In genomic region chr9:135939351-135940265, GRCh38 we compare ENCODE assay signal across 10 cellular contexts. TPM values are rescaled to one million over a fixed set of nuclear protein-coding genes. Genes with fewer than 3 reads are reported as not detected.
DNase-seq lines count a peak whose midpoint lies in the region; ATAC-seq and TF ChIP-seq lines count a peak whose summit lies in the region.
"Had no signal": no experiment of that assay in that cellular context is flagged by ENCODE, and none has a peak within 500 bp of the region (broad histone marks: within the 10 kb centered on the region; RNA-seq: fewer than 3 reads in every experiment).

No MANE protein-coding gene starts in this region.

- H3K4me1 Mint-ChIP-seq in CD4-positive, alpha-beta T cell (ENCODE audit: low read depth) = peaks cover 6% of the 10 kb centered on the region

- no peaks in the 10 kb centered on the region for H3K9me3 ChIP-seq in CD4-positive, alpha-beta T cell (ENCODE audit: control insufficient read depth, low read length)
- H3K9me3 ChIP-seq: colonic mucosa had no signal

- CTCF ChIA-PET in CD4-positive, alpha-beta T cell (lab: Charles Lee) = no interaction called here

- H3K27ac ChIP-seq in CD4-positive, alpha-beta T cell (ENCODE audit: low read depth, low read length) = peak overlapping the region; percentile 9
- H3K27ac ChIP-seq: colonic mucosa had no signal

- no peaks in the 10 kb centered on the region for H3K27me3 Mint-ChIP-seq in CD4-positive, alpha-beta T cell

- peak in 5 of 10 experiments; percentile 11 to 41 (median 26) for DNase-seq in CD4-positive, alpha-beta T cell
- DNase-seq in UCSD-AML1 (lab: John Stamatoyannopoulos, UW; ENCODE audit: unreplicated experiment) (peak; percentile 39), left lobe of liver (ENCODE audit: low spot score) (no peak), NCI-H2227 (lab: John Stamatoyannopoulos, UW; ENCODE audit: unreplicated experiment) (no peak), left colon (no peak)
- peak; percentile 78 for DNase-seq in activated effector memory CD4-positive, alpha-beta T cell treated with anti-CD3 and anti-CD28 coated beads, Interleukin-2, amount 50 U/mL, for 16 hours
- peak; percentile 16 to 35 for DNase-seq in stimulated activated CD4-positive, alpha-beta T cell treated with anti-CD3 and anti-CD28 coated beads, Interleukin-12 subunit alpha, Interleukin-12 subunit beta, amount 100 ng/mL, for 24 hours (ENCODE audit: low read depth in 2 of 2)
- DNase-seq: ACHN, colonic mucosa had no signal

- H3K36me3 Mint-ChIP-seq in CD4-positive, alpha-beta T cell (ENCODE audit: low read depth) = peaks cover 91% of the 10 kb centered on the region

- POLR2A ChIA-PET in CD4-positive, alpha-beta T cell (lab: Charles Lee) = no interaction called here

- H3K27me3 ChIP-seq in CD4-positive, alpha-beta T cell (ENCODE audit: control insufficient read depth, insufficient read depth, low read length) = no peaks in the 10 kb centered on the region
- H3K27me3 ChIP-seq: colonic mucosa had no signal

- H3K9me3 Mint-ChIP-seq in CD4-positive, alpha-beta T cell = no peaks in the 10 kb centered on the region

- no peak overlapping the region for H3K4me3 Mint-ChIP-seq in CD4-positive, alpha-beta T cell

- TF ChIP-seq CTCF in CD4-positive, alpha-beta T cell (IDR thresholded peaks at IDR 0.05) = no peak

- peak; percentile 68 for ATAC-seq in CD4-positive, alpha-beta T cell (ENCODE audit: poor library complexity)
- ATAC-seq in left lobe of liver (no peak), left colon (no peak), GM18511 (IDR thresholded peaks at IDR 0.05; ENCODE audit: unreplicated experiment) (no peak)

- intact Hi-C loops in CD4-positive, alpha-beta T cell (cut with DNase I, micrococcal nuclease) = no loop called here
- intact Hi-C loops in left colon (cut with DNase I, micrococcal nuclease) = no loop called here

- peak overlapping the region; percentile 69 for H3K27ac Mint-ChIP-seq in CD4-positive, alpha-beta T cell

RNA-seq across cellular contexts. Expression of gene UBAC1, which starts 21.6 kb away (rescaled TPM):
- 10 to 100 TPM; 16.4 to 19.6 TPM for total RNA-seq in CD4-positive, alpha-beta T cell
- 18.7 TPM for total RNA-seq in left lobe of liver
- total RNA-seq in left colon = 10 to 100 TPM; 63.0 to 64.8 TPM

RNA-seq across cellular contexts. Expression of gene CAMSAP1, which starts 32.3 kb away (rescaled TPM):
- total RNA-seq in CD4-positive, alpha-beta T cell = 10 to 100 TPM; 16.8 to 18.2 TPM
- total RNA-seq in left lobe of liver = 10.7 TPM
- total RNA-seq in left colon = 10 to 100 TPM; 13.4 to 17.6 TPM

Comparison
In these comparisons a context has a peak if more than half of its experiments do, and no peak if none do; other contexts are left out.
1. DNase-seq: peak in UCSD-AML1 (single experiment), activated effector memory CD4-positive, alpha-beta T cell treated with anti-CD3 and anti-CD28 coated beads, Interleukin-2, amount 50 U/mL, for 16 hours (single experiment) and stimulated activated CD4-positive, alpha-beta T cell treated with anti-CD3 and anti-CD28 coated beads, Interleukin-12 subunit alpha, Interleukin-12 subunit beta, amount 100 ng/mL, for 24 hours (2 of 2); none in left lobe of liver (single experiment), NCI-H2227 (single experiment) and left colon (0 of 2).